15 cellular contexts compared by ENCODE assay signal in genomic region chr13:72151241-72151640, GRCh38.
DNase-seq lines count a peak whose midpoint lies in the region; TF ChIP-seq lines count a peak whose summit lies in the region.
"Had no signal": no experiment of that assay in that cellular context is flagged by ENCODE, and none has a peak within 500 bp of the region (broad histone marks: within the 10 kb centered on the region; RNA-seq: fewer than 3 reads in every experiment).

No MANE protein-coding gene starts in this region.

- no peak overlapping the region for H2AFZ ChIP-seq in smooth muscle cell (ENCODE audit: low read depth)

- no peaks in the 10 kb centered on the region for H3K36me3 ChIP-seq in smooth muscle cell (ENCODE audit: low read depth)
- H3K36me3 ChIP-seq: esophagus squamous epithelium, thoracic aorta had no signal

- WGBS in smooth muscle cell (ENCODE audit: low lambda C conversion rate), result 10% methylated on average over 2 of the region's 2 CpGs

- DNase-seq in HS-27A (ENCODE audit: low read depth) (peak; percentile 38), amniotic epithelial cell (ENCODE audit: low read depth) (peak; percentile 36), fibroblast of pulmonary artery (ENCODE audit: low read depth) (peak; percentile 66), smooth muscle cell (lab: John Stamatoyannopoulos, UW; ENCODE audit: unreplicated experiment) (no peak), 8988T (no peak), SHP77 (lab: John Stamatoyannopoulos, UW) (no peak)
- DNase-seq in activated CD8-positive, alpha-beta memory T cell treated with anti-CD3 and anti-CD28 coated beads for 24 hours, result no peak
- DNase-seq: body of pancreas; CD4-positive, alpha-beta memory T cell; esophagus squamous epithelium; KG1; naive B cell; posterior cingulate gyrus; Right ventricle myocardium superior had no signal

- no peak for TF ChIP-seq CTCF in fibroblast of pulmonary artery (IDR thresholded peaks at IDR 0.05; ENCODE audit: low read length, missing control alignments)
- TF ChIP-seq CTCF in smooth muscle cell (IDR thresholded peaks at IDR 0.05; ENCODE audit: borderline replicate concordance, insufficient read depth, poor library complexity, severe bottlenecking), result no peak

- no peaks in the 10 kb centered on the region for H3K9me3 ChIP-seq in smooth muscle cell (replicated peaks; ENCODE audit: low read depth)
- H3K9me3 ChIP-seq: body of pancreas, esophagus squamous epithelium, thoracic aorta had no signal

- H4K20me1 ChIP-seq in smooth muscle cell (ENCODE audit: low read depth), result no peaks in the 10 kb centered on the region

- no peaks in the 10 kb centered on the region for H3K79me2 ChIP-seq in smooth muscle cell (ENCODE audit: low read depth)

- no peak overlapping the region for H3K4me3 ChIP-seq in fibroblast of pulmonary artery (replicated peaks; ENCODE audit: low read depth, low read length)
- no peak overlapping the region for H3K4me3 ChIP-seq in smooth muscle cell
- H3K4me3 ChIP-seq: body of pancreas, esophagus squamous epithelium, thoracic aorta had no signal

- H3K4me2 ChIP-seq in smooth muscle cell, result peak overlapping the region; percentile 61

- no peak overlapping the region for H3K9ac ChIP-seq in smooth muscle cell (ENCODE audit: low read depth)

- no peaks in the 10 kb centered on the region for H3K4me1 ChIP-seq in smooth muscle cell (ENCODE audit: low read depth)
- H3K4me1 ChIP-seq: esophagus squamous epithelium had no signal

- H3K27ac ChIP-seq in smooth muscle cell (ENCODE audit: low read depth), result no peak overlapping the region
- H3K27ac ChIP-seq: body of pancreas, esophagus squamous epithelium, thoracic aorta had no signal

- no peaks in the 10 kb centered on the region for H3F3A ChIP-seq in smooth muscle cell (ENCODE audit: low read depth)

- H3K27me3 ChIP-seq in smooth muscle cell (ENCODE audit: low read depth), result no peaks in the 10 kb centered on the region
- H3K27me3 ChIP-seq: body of pancreas, esophagus squamous epithelium had no signal

Comparison
In these comparisons a context has a peak if more than half of its experiments do, and no peak if none do; other contexts are left out.
1. DNase-seq: peak in HS-27A (single experiment), amniotic epithelial cell (single experiment) and fibroblast of pulmonary artery (single experiment); none in smooth muscle cell (single experiment), 8988T (single experiment), activated CD8-positive, alpha-beta memory T cell treated with anti-CD3 and anti-CD28 coated beads for 24 hours (single experiment) and SHP77 (0 of 2).